8 cellular contexts compared by ENCODE assay signal in genomic region chr4:85725727-85726170, GRCh38.
DNase-seq lines count a peak whose midpoint lies in the region; ATAC-seq and TF ChIP-seq lines count a peak whose summit lies in the region.

No MANE protein-coding gene starts in this region.

- TF ChIP-seq CTCF in OCI-LY3 (IDR thresholded peaks at IDR 0.05; ENCODE audit: low read depth, low read length) (no peak), left ventricle myocardium inferior (IDR thresholded peaks at IDR 0.05; ENCODE audit: borderline replicate concordance) (no peak)

- H3K4me1 ChIP-seq in OCI-LY3 (ENCODE audit: low read length) (peaks cover 31% of the 10 kb centered on the region), left ventricle myocardium inferior (peaks cover 38% of the 10 kb centered on the region), aorta (ENCODE audit: control insufficient read depth in 1 of 2, insufficient read depth in 2 of 2, low read length in 2 of 2) (peaks cover 0 to 2% of the 10 kb centered on the region in 2 donors)

- peak overlapping the region; percentile 85 for H3K27ac ChIP-seq in OCI-LY3 (ENCODE audit: low read length)
- H3K27ac ChIP-seq in left ventricle myocardium inferior (replicated peaks), result peak overlapping the region; percentile 83
- H3K27ac ChIP-seq in aorta (ENCODE audit: low read depth in 1 of 2, low read length in 2 of 2), result no peak overlapping the region

- H3K36me3 ChIP-seq in OCI-LY3 (replicated peaks; ENCODE audit: low read depth, low read length) (peaks cover 24% of the 10 kb centered on the region), left ventricle myocardium inferior (no peaks in the 10 kb centered on the region), aorta (ENCODE audit: control insufficient read depth in 1 of 2, insufficient read depth in 2 of 2, low read length in 1 of 2) (no peaks in the 10 kb centered on the region)

- intact Hi-C loops in left ventricle myocardium inferior (cut with micrococcal nuclease), result no loop called here
- intact Hi-C loops in aorta (cut with DNase I), result no loop called here

- H3K79me2 ChIP-seq in OCI-LY3 (ENCODE audit: low read length), result peaks cover 18% of the 10 kb centered on the region

- H3K27me3 ChIP-seq in OCI-LY3 (ENCODE audit: low read depth, low read length) (no peaks in the 10 kb centered on the region), left ventricle myocardium inferior (ENCODE audit: low read depth) (no peaks in the 10 kb centered on the region), aorta (ENCODE audit: control insufficient read depth in 1 of 2, insufficient read depth in 2 of 2, low read length in 1 of 2) (no peaks in the 10 kb centered on the region)

- WGBS in aorta, 2 donors, result 46 to 50% methylated on average over 2 of the region's 2 CpGs

- peak overlapping the region; percentile 67 for H3K4me2 ChIP-seq in OCI-LY3 (ENCODE audit: low read length)

- H3K9me3 ChIP-seq in OCI-LY3 (ENCODE audit: insufficient read depth, low read length) (no peaks in the 10 kb centered on the region), left ventricle myocardium inferior (replicated peaks) (no peaks in the 10 kb centered on the region), aorta (ENCODE audit: control insufficient read depth, low read length) (no peaks in the 10 kb centered on the region)

- DNase-seq in left ventricle myocardium inferior, result peak; percentile 41
- DNase-seq in aorta, result peak in 1 of 2 donors; percentile 53
- DNase-seq in NCI-H1930 (lab: John Stamatoyannopoulos, UW), result no peak
- no peak for DNase-seq in NCI-H2196 treated with DMSO at 0.1 percent for 48 hours (lab: John Stamatoyannopoulos, UW; ENCODE audit: unreplicated experiment)
- DNase-seq in activated T-cell treated with anti-CD3 and anti-CD28 coated beads, Interleukin-2, amount 50 U/mL, for 1 hour, result no peak

- H3K4me3 ChIP-seq in OCI-LY3 (ENCODE audit: low read length), result peak overlapping the region; percentile 48
- H3K4me3 ChIP-seq in left ventricle myocardium inferior, result no peak overlapping the region
- H3K4me3 ChIP-seq in aorta (ENCODE audit: low read length in 2 of 2), result no peak overlapping the region

- peak overlapping the region; percentile 67 for H3K9ac ChIP-seq in OCI-LY3 (ENCODE audit: low read length)

- ATAC-seq in GM18519 (IDR thresholded peaks at IDR 0.05; ENCODE audit: low FRiP score, unreplicated experiment) (peak; percentile 81), HG02870 (IDR thresholded peaks at IDR 0.05; ENCODE audit: unreplicated experiment) (peak; percentile 82), aorta (ENCODE audit: low FRiP score) (peak; percentile 66)

- no peaks in the 10 kb centered on the region for H4K20me1 ChIP-seq in OCI-LY3 (ENCODE audit: insufficient read depth, low read length)

- no peak overlapping the region for H2AFZ ChIP-seq in OCI-LY3 (ENCODE audit: low read depth, low read length)

Comparison
In these comparisons a context has a peak if more than half of its experiments do, and no peak if none do; other contexts are left out.
1. H3K27ac ChIP-seq: peak in OCI-LY3 (single experiment) and left ventricle myocardium inferior (single experiment); none in aorta (0 of 2).
2. Peak in every context shown above with its lines, with median percentiles within 50 percentile points of each other: ATAC-seq.